ENCODE assay signal across 1 cellular context in genomic region chr2:100814453-100814852, GRCh38.
A peak's percentile ranks its signal among the peaks of the same experiment; 100 is the strongest.
TF ChIP-seq lines count a peak whose summit lies in the region.

No MANE protein-coding gene starts in this region.

TF ChIP-seq in HepG2, 621 proteins besides CTCF, POLR2A, EP300 and RAD21 (continued from another document and continues in another):
- TF ChIP-seq ZNF18 (CRISPR knock-in tag; IDR thresholded peaks at IDR 0.05; ENCODE audit: insufficient replicate concordance) (no peak), DR1 (CRISPR knock-in tag; IDR thresholded peaks at IDR 0.05) (no peak), HMG20A (CRISPR knock-in tag; IDR thresholded peaks at IDR 0.05; ENCODE audit: borderline replicate concordance) (peak; percentile 73; the same call in 1 of the 2 replicates), ZNF326 (CRISPR knock-in tag; IDR thresholded peaks at IDR 0.05; ENCODE audit: borderline replicate concordance) (no peak), GMEB1 (CRISPR knock-in tag; IDR thresholded peaks at IDR 0.05; ENCODE audit: borderline replicate concordance) (no peak), KLF16 (CRISPR knock-in tag; IDR thresholded peaks at IDR 0.05) (peak in 1 of 2 experiments; percentile 54; a peak in 1 of 4 replicates), E2F1 (CRISPR knock-in tag; IDR thresholded peaks at IDR 0.05) (no peak), ZBTB26 (CRISPR knock-in tag; IDR thresholded peaks at IDR 0.05; ENCODE audit: borderline replicate concordance) (no peak; the same call in 1 of the 2 replicates), HOXA3 (CRISPR knock-in tag; IDR thresholded peaks at IDR 0.05) (peak; percentile 43; the same call in 1 of the 2 replicates), ZBTB39 (CRISPR knock-in tag; IDR thresholded peaks at IDR 0.05) (no peak), ZNF317 (CRISPR knock-in tag; IDR thresholded peaks at IDR 0.05) (no peak), JARID2 (CRISPR knock-in tag; IDR thresholded peaks at IDR 0.05; ENCODE audit: insufficient replicate concordance) (no peak), ELK4 (CRISPR knock-in tag; IDR thresholded peaks at IDR 0.05; ENCODE audit: borderline replicate concordance) (no peak), SPEN (CRISPR knock-in tag; IDR thresholded peaks at IDR 0.05; ENCODE audit: low read depth) (no peak), ZFAT (CRISPR knock-in tag; conservative IDR thresholded peaks at IDR 0.05) (no peak), MZF1 (CRISPR knock-in tag; IDR thresholded peaks at IDR 0.05; ENCODE audit: borderline replicate concordance) (no peak), GZF1 (CRISPR knock-in tag; IDR thresholded peaks at IDR 0.05) (no peak), KAT2B (IDR thresholded peaks at IDR 0.05; ENCODE audit: borderline replicate concordance, low read depth, low read length) (peak; percentile 69), ARID4A (CRISPR knock-in tag; IDR thresholded peaks at IDR 0.05; ENCODE audit: borderline replicate concordance) (no peak), MLXIP (CRISPR knock-in tag; IDR thresholded peaks at IDR 0.05; ENCODE audit: borderline replicate concordance) (no peak), ZNF362 (CRISPR knock-in tag; IDR thresholded peaks at IDR 0.05; ENCODE audit: borderline replicate concordance) (0 out of 2 replicates have a peak, but pooled peaks have one; percentile 8), ZNF264 (CRISPR knock-in tag; IDR thresholded peaks at IDR 0.05) (no peak), NFKBIZ (CRISPR knock-in tag; IDR thresholded peaks at IDR 0.05) (no peak), ETS1 (CRISPR knock-in tag; IDR thresholded peaks at IDR 0.05) (no peak), NCOR1 (IDR thresholded peaks at IDR 0.05; ENCODE audit: borderline replicate concordance, low read length) (peak; percentile 58; the same call in 1 of the 2 replicates)
